1 cellular context compared by ENCODE assay signal in genomic region chr2:189516546-189516945, GRCh38.
TF ChIP-seq lines count a peak whose summit lies in the region.

No MANE protein-coding gene starts in this region.

TF ChIP-seq in K562, 482 proteins besides CTCF, POLR2A, EP300 and RAD21 (continued from another document and continues in another):
- TF ChIP-seq ARID3A (IDR thresholded peaks at IDR 0.05; ENCODE audit: borderline replicate concordance, low read depth, low read length) (0 out of 2 replicates have a peak, but pooled peaks have one; percentile 73), CEBPG (CRISPR knock-in tag; IDR thresholded peaks at IDR 0.05) (no peak), CEBPG (tag; conservative IDR thresholded peaks at IDR 0.05 in 1 of 2, IDR thresholded peaks at IDR 0.05 in 1 of 2) (no peak; a peak in 1 of 4 replicates), HDAC1 (IDR thresholded peaks at IDR 0.05) (peak in 1 of 2 experiments; percentile 45; a peak in 1 of 4 replicates), NCOR1 (IDR thresholded peaks at IDR 0.05) (0 out of 2 replicates have a peak, but pooled peaks have one; percentile 9), TCF3 (CRISPR knock-in tag; IDR thresholded peaks at IDR 0.05) (peak; percentile 36), SMARCE1 (IDR thresholded peaks at IDR 0.05) (peak; percentile 76), MAFF (IDR thresholded peaks at IDR 0.05; ENCODE audit: low read length) (peak; percentile 91), TAL1 (IDR thresholded peaks at IDR 0.05) (peak; percentile 23; the same call in 1 of the 2 replicates), GABPB2 (CRISPR knock-in tag; conservative IDR thresholded peaks at IDR 0.05) (no peak), MAFK (IDR thresholded peaks at IDR 0.05; ENCODE audit: low read length) (peak; percentile 90), TCF7 (IDR thresholded peaks at IDR 0.05; ENCODE audit: borderline replicate concordance) (no peak), BACH1 (tag; IDR thresholded peaks at IDR 0.05) (peak; percentile 93), NEUROD1 (IDR thresholded peaks at IDR 0.05; ENCODE audit: borderline replicate concordance, low read depth, low read length, partially characterized antibody) (no peak), MAZ (CRISPR knock-in tag; conservative IDR thresholded peaks at IDR 0.05 in 1 of 2, IDR thresholded peaks at IDR 0.05 in 1 of 2) (0 out of 4 replicates have a peak, but pooled peaks of 1 of the 2 experiments have one; percentile 23), SRF (CRISPR knock-in tag; IDR thresholded peaks at IDR 0.05) (no peak), ARID2 (IDR thresholded peaks at IDR 0.05) (no peak), SOX6 (IDR thresholded peaks at IDR 0.05) (peak; percentile 68), SMARCC2 (IDR thresholded peaks at IDR 0.05; ENCODE audit: low read depth) (peak; percentile 31; the same call in 1 of the 2 replicates), PBX2 (CRISPR knock-in tag; IDR thresholded peaks at IDR 0.05; ENCODE audit: low read depth) (no peak), PBX2 (tag; conservative IDR thresholded peaks at IDR 0.05; ENCODE audit: low read depth) (peak; percentile 29; the same call in 1 of the 2 replicates), ARNT (IDR thresholded peaks at IDR 0.05) (peak in 1 of 2 experiments; percentile 60; a peak in 1 of 4 replicates), TBL1XR1 (IDR thresholded peaks at IDR 0.05; ENCODE audit: low read length in 2 of 2) (peak in 1 of 2 experiments; percentile 35; a peak in 1 of 4 replicates), MTA3 (IDR thresholded peaks at IDR 0.05; ENCODE audit: borderline replicate concordance) (0 out of 2 replicates have a peak, but pooled peaks have one; percentile 21), GATA2 (CRISPR knock-in tag; IDR thresholded peaks at IDR 0.05) (no peak), FOXK2 (conservative IDR thresholded peaks at IDR 0.05 in 1 of 2, IDR thresholded peaks at IDR 0.05 in 1 of 2; ENCODE audit: low read depth in 2 of 2) (peak; percentile 27 to 33; a peak in 1 of 4 replicates)
- TF ChIP-seq, protein P1, sequence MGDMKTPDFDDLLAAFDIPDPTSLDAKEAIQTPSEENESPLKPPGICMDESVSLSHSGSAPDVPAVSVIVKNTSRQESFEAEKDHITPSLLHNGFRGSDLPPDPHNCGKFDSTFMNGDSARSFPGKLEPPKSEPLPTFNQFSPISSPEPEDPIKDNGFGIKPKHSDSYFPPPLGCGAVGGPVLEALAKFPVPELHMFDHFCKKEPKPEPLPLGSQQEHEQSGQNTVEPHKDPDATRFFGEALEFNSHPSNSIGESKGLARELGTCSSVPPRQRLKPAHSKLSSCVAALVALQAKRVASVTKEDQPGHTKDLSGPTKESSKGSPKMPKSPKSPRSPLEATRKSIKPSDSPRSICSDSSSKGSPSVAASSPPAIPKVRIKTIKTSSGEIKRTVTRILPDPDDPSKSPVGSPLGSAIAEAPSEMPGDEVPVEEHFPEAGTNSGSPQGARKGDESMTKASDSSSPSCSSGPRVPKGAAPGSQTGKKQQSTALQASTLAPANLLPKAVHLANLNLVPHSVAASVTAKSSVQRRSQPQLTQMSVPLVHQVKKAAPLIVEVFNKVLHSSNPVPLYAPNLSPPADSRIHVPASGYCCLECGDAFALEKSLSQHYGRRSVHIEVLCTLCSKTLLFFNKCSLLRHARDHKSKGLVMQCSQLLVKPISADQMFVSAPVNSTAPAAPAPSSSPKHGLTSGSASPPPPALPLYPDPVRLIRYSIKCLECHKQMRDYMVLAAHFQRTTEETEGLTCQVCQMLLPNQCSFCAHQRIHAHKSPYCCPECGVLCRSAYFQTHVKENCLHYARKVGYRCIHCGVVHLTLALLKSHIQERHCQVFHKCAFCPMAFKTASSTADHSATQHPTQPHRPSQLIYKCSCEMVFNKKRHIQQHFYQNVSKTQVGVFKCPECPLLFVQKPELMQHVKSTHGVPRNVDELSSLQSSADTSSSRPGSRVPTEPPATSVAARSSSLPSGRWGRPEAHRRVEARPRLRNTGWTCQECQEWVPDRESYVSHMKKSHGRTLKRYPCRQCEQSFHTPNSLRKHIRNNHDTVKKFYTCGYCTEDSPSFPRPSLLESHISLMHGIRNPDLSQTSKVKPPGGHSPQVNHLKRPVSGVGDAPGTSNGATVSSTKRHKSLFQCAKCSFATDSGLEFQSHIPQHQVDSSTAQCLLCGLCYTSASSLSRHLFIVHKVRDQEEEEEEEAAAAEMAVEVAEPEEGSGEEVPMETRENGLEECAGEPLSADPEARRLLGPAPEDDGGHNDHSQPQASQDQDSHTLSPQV (IDR thresholded peaks at IDR 0.05), result 0 out of 2 replicates have a peak, but pooled peaks have one; percentile 25
- TF ChIP-seq, protein P2, sequence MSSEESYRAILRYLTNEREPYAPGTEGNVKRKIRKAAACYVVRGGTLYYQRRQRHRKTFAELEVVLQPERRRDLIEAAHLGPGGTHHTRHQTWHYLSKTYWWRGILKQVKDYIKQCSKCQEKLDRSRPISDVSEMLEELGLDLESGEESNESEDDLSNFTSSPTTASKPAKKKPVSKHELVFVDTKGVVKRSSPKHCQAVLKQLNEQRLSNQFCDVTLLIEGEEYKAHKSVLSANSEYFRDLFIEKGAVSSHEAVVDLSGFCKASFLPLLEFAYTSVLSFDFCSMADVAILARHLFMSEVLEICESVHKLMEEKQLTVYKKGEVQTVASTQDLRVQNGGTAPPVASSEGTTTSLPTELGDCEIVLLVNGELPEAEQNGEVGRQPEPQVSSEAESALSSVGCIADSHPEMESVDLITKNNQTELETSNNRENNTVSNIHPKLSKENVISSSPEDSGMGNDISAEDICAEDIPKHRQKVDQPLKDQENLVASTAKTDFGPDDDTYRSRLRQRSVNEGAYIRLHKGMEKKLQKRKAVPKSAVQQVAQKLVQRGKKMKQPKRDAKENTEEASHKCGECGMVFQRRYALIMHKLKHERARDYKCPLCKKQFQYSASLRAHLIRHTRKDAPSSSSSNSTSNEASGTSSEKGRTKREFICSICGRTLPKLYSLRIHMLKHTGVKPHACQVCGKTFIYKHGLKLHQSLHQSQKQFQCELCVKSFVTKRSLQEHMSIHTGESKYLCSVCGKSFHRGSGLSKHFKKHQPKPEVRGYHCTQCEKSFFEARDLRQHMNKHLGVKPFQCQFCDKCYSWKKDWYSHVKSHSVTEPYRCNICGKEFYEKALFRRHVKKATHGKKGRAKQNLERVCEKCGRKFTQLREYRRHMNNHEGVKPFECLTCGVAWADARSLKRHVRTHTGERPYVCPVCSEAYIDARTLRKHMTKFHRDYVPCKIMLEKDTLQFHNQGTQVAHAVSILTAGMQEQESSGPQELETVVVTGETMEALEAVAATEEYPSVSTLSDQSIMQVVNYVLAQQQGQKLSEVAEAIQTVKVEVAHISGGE (CRISPR knock-in tag; IDR thresholded peaks at IDR 0.05), result no peak
- TF ChIP-seq, protein P3, sequence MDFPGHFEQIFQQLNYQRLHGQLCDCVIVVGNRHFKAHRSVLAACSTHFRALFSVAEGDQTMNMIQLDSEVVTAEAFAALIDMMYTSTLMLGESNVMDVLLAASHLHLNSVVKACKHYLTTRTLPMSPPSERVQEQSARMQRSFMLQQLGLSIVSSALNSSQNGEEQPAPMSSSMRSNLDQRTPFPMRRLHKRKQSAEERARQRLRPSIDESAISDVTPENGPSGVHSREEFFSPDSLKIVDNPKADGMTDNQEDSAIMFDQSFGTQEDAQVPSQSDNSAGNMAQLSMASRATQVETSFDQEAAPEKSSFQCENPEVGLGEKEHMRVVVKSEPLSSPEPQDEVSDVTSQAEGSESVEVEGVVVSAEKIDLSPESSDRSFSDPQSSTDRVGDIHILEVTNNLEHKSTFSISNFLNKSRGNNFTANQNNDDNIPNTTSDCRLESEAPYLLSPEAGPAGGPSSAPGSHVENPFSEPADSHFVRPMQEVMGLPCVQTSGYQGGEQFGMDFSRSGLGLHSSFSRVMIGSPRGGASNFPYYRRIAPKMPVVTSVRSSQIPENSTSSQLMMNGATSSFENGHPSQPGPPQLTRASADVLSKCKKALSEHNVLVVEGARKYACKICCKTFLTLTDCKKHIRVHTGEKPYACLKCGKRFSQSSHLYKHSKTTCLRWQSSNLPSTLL (IDR thresholded peaks at IDR 0.05), result no peak
- TF ChIP-seq, protein P4, sequence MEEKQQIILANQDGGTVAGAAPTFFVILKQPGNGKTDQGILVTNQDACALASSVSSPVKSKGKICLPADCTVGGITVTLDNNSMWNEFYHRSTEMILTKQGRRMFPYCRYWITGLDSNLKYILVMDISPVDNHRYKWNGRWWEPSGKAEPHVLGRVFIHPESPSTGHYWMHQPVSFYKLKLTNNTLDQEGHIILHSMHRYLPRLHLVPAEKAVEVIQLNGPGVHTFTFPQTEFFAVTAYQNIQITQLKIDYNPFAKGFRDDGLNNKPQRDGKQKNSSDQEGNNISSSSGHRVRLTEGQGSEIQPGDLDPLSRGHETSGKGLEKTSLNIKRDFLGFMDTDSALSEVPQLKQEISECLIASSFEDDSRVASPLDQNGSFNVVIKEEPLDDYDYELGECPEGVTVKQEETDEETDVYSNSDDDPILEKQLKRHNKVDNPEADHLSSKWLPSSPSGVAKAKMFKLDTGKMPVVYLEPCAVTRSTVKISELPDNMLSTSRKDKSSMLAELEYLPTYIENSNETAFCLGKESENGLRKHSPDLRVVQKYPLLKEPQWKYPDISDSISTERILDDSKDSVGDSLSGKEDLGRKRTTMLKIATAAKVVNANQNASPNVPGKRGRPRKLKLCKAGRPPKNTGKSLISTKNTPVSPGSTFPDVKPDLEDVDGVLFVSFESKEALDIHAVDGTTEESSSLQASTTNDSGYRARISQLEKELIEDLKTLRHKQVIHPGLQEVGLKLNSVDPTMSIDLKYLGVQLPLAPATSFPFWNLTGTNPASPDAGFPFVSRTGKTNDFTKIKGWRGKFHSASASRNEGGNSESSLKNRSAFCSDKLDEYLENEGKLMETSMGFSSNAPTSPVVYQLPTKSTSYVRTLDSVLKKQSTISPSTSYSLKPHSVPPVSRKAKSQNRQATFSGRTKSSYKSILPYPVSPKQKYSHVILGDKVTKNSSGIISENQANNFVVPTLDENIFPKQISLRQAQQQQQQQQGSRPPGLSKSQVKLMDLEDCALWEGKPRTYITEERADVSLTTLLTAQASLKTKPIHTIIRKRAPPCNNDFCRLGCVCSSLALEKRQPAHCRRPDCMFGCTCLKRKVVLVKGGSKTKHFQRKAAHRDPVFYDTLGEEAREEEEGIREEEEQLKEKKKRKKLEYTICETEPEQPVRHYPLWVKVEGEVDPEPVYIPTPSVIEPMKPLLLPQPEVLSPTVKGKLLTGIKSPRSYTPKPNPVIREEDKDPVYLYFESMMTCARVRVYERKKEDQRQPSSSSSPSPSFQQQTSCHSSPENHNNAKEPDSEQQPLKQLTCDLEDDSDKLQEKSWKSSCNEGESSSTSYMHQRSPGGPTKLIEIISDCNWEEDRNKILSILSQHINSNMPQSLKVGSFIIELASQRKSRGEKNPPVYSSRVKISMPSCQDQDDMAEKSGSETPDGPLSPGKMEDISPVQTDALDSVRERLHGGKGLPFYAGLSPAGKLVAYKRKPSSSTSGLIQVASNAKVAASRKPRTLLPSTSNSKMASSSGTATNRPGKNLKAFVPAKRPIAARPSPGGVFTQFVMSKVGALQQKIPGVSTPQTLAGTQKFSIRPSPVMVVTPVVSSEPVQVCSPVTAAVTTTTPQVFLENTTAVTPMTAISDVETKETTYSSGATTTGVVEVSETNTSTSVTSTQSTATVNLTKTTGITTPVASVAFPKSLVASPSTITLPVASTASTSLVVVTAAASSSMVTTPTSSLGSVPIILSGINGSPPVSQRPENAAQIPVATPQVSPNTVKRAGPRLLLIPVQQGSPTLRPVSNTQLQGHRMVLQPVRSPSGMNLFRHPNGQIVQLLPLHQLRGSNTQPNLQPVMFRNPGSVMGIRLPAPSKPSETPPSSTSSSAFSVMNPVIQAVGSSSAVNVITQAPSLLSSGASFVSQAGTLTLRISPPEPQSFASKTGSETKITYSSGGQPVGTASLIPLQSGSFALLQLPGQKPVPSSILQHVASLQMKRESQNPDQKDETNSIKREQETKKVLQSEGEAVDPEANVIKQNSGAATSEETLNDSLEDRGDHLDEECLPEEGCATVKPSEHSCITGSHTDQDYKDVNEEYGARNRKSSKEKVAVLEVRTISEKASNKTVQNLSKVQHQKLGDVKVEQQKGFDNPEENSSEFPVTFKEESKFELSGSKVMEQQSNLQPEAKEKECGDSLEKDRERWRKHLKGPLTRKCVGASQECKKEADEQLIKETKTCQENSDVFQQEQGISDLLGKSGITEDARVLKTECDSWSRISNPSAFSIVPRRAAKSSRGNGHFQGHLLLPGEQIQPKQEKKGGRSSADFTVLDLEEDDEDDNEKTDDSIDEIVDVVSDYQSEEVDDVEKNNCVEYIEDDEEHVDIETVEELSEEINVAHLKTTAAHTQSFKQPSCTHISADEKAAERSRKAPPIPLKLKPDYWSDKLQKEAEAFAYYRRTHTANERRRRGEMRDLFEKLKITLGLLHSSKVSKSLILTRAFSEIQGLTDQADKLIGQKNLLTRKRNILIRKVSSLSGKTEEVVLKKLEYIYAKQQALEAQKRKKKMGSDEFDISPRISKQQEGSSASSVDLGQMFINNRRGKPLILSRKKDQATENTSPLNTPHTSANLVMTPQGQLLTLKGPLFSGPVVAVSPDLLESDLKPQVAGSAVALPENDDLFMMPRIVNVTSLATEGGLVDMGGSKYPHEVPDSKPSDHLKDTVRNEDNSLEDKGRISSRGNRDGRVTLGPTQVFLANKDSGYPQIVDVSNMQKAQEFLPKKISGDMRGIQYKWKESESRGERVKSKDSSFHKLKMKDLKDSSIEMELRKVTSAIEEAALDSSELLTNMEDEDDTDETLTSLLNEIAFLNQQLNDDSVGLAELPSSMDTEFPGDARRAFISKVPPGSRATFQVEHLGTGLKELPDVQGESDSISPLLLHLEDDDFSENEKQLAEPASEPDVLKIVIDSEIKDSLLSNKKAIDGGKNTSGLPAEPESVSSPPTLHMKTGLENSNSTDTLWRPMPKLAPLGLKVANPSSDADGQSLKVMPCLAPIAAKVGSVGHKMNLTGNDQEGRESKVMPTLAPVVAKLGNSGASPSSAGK (IDR thresholded peaks at IDR 0.05), result no peak
